In genomic region chr12:117842630-117843029, GRCh38 we compare ENCODE assay signal across 28 cellular contexts.
"Had no signal": no experiment of that assay in that cellular context is flagged by ENCODE, and none has a peak within 500 bp of the region (broad histone marks: within the 10 kb centered on the region; RNA-seq: fewer than 3 reads in every experiment).

No MANE protein-coding gene starts in this region.

- H3K4me1 ChIP-seq: adrenal gland, body of pancreas, breast epithelium, SJSA1 had no signal

- H3K9me3 Mint-ChIP-seq: activated CD4-positive, alpha-beta T cell treated with anti-CD3 and anti-CD28 coated beads, Interleukin-2, amount 10 ng/mL, durations not matched to agents 7 days and 5 days had no signal

- H3K27me3 Mint-ChIP-seq: activated CD4-positive, alpha-beta T cell treated with anti-CD3 and anti-CD28 coated beads, Interleukin-2, amount 10 ng/mL, durations not matched to agents 7 days and 5 days had no signal

- H3K4me2 ChIP-seq: SK-N-SH had no signal

- H3K9me3 ChIP-seq: adrenal gland, body of pancreas, breast epithelium, SJSA1, SK-N-SH had no signal

- H3K36me3 ChIP-seq: adrenal gland, breast epithelium, SJSA1 had no signal

- H3K27ac Mint-ChIP-seq: activated CD4-positive, alpha-beta memory T cell treated with anti-CD3 and anti-CD28 coated beads for 36 hours; activated CD4-positive, alpha-beta T cell treated with anti-CD3 and anti-CD28 coated beads for 36 hours; activated CD4-positive, alpha-beta T cell treated with anti-CD3 and anti-CD28 coated beads, Interleukin-2, amount 10 ng/mL, durations not matched to agents 7 days and 5 days; activated naive CD4-positive, alpha-beta T cell treated with anti-CD3 and anti-CD28 coated beads for 36 hours; activated naive CD4-positive, alpha-beta T cell treated with anti-CD3 and anti-CD28 coated beads, Interleukin-2, amount 50 U/mL, for 72 hours; activated T-helper 1 cell treated with anti-CD3 and anti-CD28 coated beads, Interleukin-12 subunit alpha, Interleukin-12 subunit beta, Interleukin-2, Interleukin-4 antibody, amounts not matched to agents 30 ng/mL and 10 ng/mL and 1 ng/mL, durations not matched to agents 14 hours and 24 hours and 36 hours; T-helper 1 cell treated with Interleukin-12 subunit alpha and Interleukin-12 subunit beta and Interleukin-4 antibody, amounts not matched to agents 30 μg/mL and 1 μg/mL, for 36 hours; T-helper 2 cell treated with Interferon-gamma antibody and Interleukin-4, amounts not matched to agents 5 μg/mL and 100 μg/mL, for 36 hours had no signal

- H3K27ac ChIP-seq: adrenal gland, body of pancreas, breast epithelium, SJSA1 had no signal

- DNase-seq: activated CD4-positive, alpha-beta memory T cell treated with anti-CD3 and anti-CD28 coated beads for 36 hours; activated CD4-positive, alpha-beta T cell treated with anti-CD3 and anti-CD28 coated beads for 36 hours; activated CD4-positive, alpha-beta T cell treated with anti-CD3 and anti-CD28 coated beads, Interleukin-2, amount 10 ng/mL, durations not matched to agents 7 days and 5 days; activated CD8-positive, alpha-beta memory T cell treated with anti-CD3 and anti-CD28 coated beads, Interleukin-2, amount 50 U/mL, for 4 hours; activated gamma-delta T cell treated with Interleukin-2 at 50 U/mL for 16 hours; activated naive CD4-positive, alpha-beta T cell treated with anti-CD3 and anti-CD28 coated beads for 36 hours; activated T-cell treated with anti-CD3 and anti-CD28 coated beads for 4 hours; activated T-cell treated with anti-CD3 and anti-CD28 coated beads, Interleukin-2, amount 50 U/mL, for 4 hours; body of pancreas; KG1; NCI-H1105; NCI-H1417 treated with DMSO at 0.1 percent for 48 hours; NCI-H187 treated with DMSO at 0.1 percent for 48 hours; NCI-H2081; NCI-H2171 treated with DMSO at 0.1 percent for 48 hours; NCI-H226; NCI-H446 treated with DMSO at 0.1 percent for 48 hours; NCI-H524; NCI-H69; SHP77; SK-N-SH had no signal

- H3K4me1 Mint-ChIP-seq: activated CD4-positive, alpha-beta T cell treated with anti-CD3 and anti-CD28 coated beads for 36 hours; activated CD4-positive, alpha-beta T cell treated with anti-CD3 and anti-CD28 coated beads, Interleukin-2, amount 10 ng/mL, durations not matched to agents 7 days and 5 days had no signal

- H3K4me3 Mint-ChIP-seq: activated CD4-positive, alpha-beta memory T cell treated with anti-CD3 and anti-CD28 coated beads for 36 hours; activated CD4-positive, alpha-beta T cell treated with anti-CD3 and anti-CD28 coated beads for 36 hours; activated CD4-positive, alpha-beta T cell treated with anti-CD3 and anti-CD28 coated beads, Interleukin-2, amount 10 ng/mL, durations not matched to agents 7 days and 5 days; activated naive CD4-positive, alpha-beta T cell treated with anti-CD3 and anti-CD28 coated beads for 36 hours; activated T-cell treated with anti-CD3 and anti-CD28 coated beads, Interleukin-2, amount 50 U/mL, for 4 hours; activated T-helper 1 cell treated with anti-CD3 and anti-CD28 coated beads, Interleukin-12 subunit alpha, Interleukin-12 subunit beta, Interleukin-2, Interleukin-4 antibody, amounts not matched to agents 30 ng/mL and 10 ng/mL and 1 ng/mL, durations not matched to agents 14 hours and 24 hours and 36 hours; T-helper 1 cell treated with Interleukin-12 subunit alpha and Interleukin-12 subunit beta and Interleukin-4 antibody, amounts not matched to agents 30 μg/mL and 1 μg/mL, for 36 hours; T-helper 2 cell treated with Interferon-gamma antibody and Interleukin-4, amounts not matched to agents 5 μg/mL and 100 μg/mL, for 36 hours had no signal

- H3K27me3 ChIP-seq: body of pancreas, SJSA1 had no signal

- H3K4me3 ChIP-seq: adrenal gland, body of pancreas, breast epithelium, SJSA1 had no signal

- H3K9ac ChIP-seq: SK-N-SH had no signal
